Comparison of ENCODE assay signal across 30 cellular contexts in the genomic region with DNA sequence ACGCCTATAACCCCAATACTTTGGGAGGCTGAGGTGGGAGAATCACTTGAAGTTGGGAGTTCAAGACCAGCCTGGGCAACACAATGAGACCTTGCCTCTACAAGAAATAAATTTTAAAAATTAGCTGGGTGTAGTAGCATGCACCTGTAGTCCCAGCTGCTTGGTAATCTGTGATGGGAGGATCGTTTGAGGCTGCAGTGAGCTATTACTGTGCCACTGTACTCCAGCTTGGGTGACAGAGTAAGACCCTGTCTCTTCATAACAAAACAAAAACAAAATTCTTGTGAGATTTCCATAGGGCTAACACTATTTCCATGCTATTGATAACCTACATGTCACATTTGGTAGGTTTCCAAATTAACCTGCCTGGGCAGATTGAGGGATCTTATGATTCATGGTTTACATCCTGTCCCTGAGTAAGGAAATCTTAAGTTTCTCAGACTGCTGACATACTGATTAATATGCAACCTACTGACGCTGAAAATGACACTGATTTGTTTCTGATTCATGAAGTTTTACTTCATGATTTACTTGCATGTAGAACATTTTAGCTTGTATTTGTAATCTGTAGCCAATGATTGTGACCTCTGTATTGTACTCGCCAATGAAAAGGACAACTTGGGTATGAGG. TPM values are rescaled to one million over a fixed set of nuclear protein-coding genes. Genes with fewer than 3 reads are reported as not detected.
A peak's percentile ranks its signal among the peaks of the same experiment; 100 is the strongest.
DNase-seq lines count a peak whose midpoint lies in the region; ATAC-seq, FAIRE-seq and TF ChIP-seq lines count a peak whose summit lies in the region.
"Had no signal": no experiment of that assay in that cellular context is flagged by ENCODE, and none has a peak within 500 bp of the region (broad histone marks: within the 10 kb centered on the region; RNA-seq: fewer than 3 reads in every experiment).

No MANE protein-coding gene starts in this region.

- H3K4me1 ChIP-seq in esophagus (ENCODE audit: control insufficient read depth in 2 of 2, insufficient read depth in 2 of 2, low read length in 1 of 2), result peaks cover 0 to 2% of the 10 kb centered on the region in 2 donors
- H3K4me1 ChIP-seq: A549, left lung, right lobe of liver had no signal

- DNase-seq in activated T-cell treated with anti-CD3 and anti-CD28 coated beads, Interleukin-2, amount 50 U/mL, for 72 hours, result no peak
- no peak for DNase-seq in activated T-cell treated with anti-CD3 and anti-CD28 coated beads, Interleukin-2, amount 50 U/mL, for 1 hour
- DNase-seq in urothelium cell line (ENCODE audit: low spot score) (no peak), NCI-H2107 treated with DMSO at 0.1 percent for 48 hours (lab: John Stamatoyannopoulos, UW; ENCODE audit: unreplicated experiment) (no peak), LoVo (ENCODE audit: low spot score) (no peak)
- DNase-seq: activated CD4-positive, alpha-beta T cell treated with anti-CD3 and anti-CD28 coated beads, Interleukin-2, amount 50 U/mL, for 48 hours; activated CD8-positive, alpha-beta memory T cell treated with anti-CD3 and anti-CD28 coated beads, Interleukin-2, amount 50 U/mL, for 48 hours; activated effector memory CD4-positive, alpha-beta T cell treated with anti-CD3 and anti-CD28 coated beads, Interleukin-2, amount 50 U/mL, for 16 hours; CD8-positive, alpha-beta T cell; cerebellar nuclear complex; effector CD8-positive, alpha-beta T cell; hypothalamus; immature natural killer cell; left lung; mesendoderm; NCI-H1092 treated with DMSO at 0.1 percent for 48 hours; NCI-H187 treated with DMSO at 0.1 percent for 48 hours; NCI-H524 treated with DMSO at 0.1 percent for 48 hours; NK-92 treated with Interleukin-12 subunit alpha and Interleukin-12 subunit beta, amount 100 ng/mL, for 24 hours; right lobe of liver; stimulated activated CD4-positive, alpha-beta T cell treated with anti-CD3 and anti-CD28 coated beads, Interleukin-4, amount 100 ng/mL, for 1 hour had no signal

- H3K4me3 ChIP-seq in esophagus (ENCODE audit: low read depth in 1 of 2, low read length in 2 of 2), result no peak overlapping the region
- H3K4me3 ChIP-seq: A549, GM12878, left lung, right lobe of liver, vagina had no signal

- no peak for TF ChIP-seq CTCF in VCaP (conservative IDR thresholded peaks at IDR 0.05)

- H3K27ac Mint-ChIP-seq in activated T-cell treated with anti-CD3 and anti-CD28 coated beads, Interleukin-2, amount 50 U/mL, for 72 hours, result peak overlapping the region; percentile 21
- H3K27ac Mint-ChIP-seq: CD8-positive, alpha-beta T cell; WTC11 had no signal

- peak overlapping the region; percentile 75 for H3K27ac ChIP-seq in VCaP
- peak overlapping the region; percentile 61 to 87 for H3K27ac ChIP-seq in esophagus (ENCODE audit: low read depth in 2 of 2, low read length in 1 of 2)
- H3K27ac ChIP-seq: A549, left lung, neutrophil, right lobe of liver, vagina had no signal

- no peaks in the 10 kb centered on the region for H3K9me3 ChIP-seq in esophagus (ENCODE audit: control insufficient read depth in 2 of 2, insufficient read depth in 1 of 2, low read depth in 1 of 2, low read length in 1 of 2)
- H3K9me3 ChIP-seq: A549, left lung, neutrophil, right lobe of liver, vagina had no signal

- WGBS in esophagus, 2 donors, result 66 to 76% methylated on average over 4 of the region's 4 CpGs

- peaks cover 13% of the 10 kb centered on the region for H3K4me1 Mint-ChIP-seq in activated T-cell treated with anti-CD3 and anti-CD28 coated beads, Interleukin-2, amount 50 U/mL, for 72 hours (ENCODE audit: low read depth)
- H3K4me1 Mint-ChIP-seq: IgD-negative memory B cell, immature natural killer cell, WTC11 had no signal

- peaks cover 2 to 4% of the 10 kb centered on the region in 2 donors for H3K36me3 ChIP-seq in esophagus (ENCODE audit: control insufficient read depth in 2 of 2, insufficient read depth in 2 of 2, low read length in 1 of 2)

- H3K27me3 ChIP-seq in esophagus (ENCODE audit: control insufficient read depth in 1 of 2, insufficient read depth in 2 of 2, low read length in 2 of 2), result no peaks in the 10 kb centered on the region
- H3K27me3 ChIP-seq: left lung, neutrophil, right lobe of liver, vagina had no signal

- H3K36me3 Mint-ChIP-seq in activated T-cell treated with anti-CD3 and anti-CD28 coated beads, Interleukin-2, amount 50 U/mL, for 72 hours (ENCODE audit: insufficient read depth in 2 of 2), result peaks cover 1 to 8% of the 10 kb centered on the region in 2 donors
- H3K36me3 Mint-ChIP-seq: IgD-negative memory B cell had no signal

- FAIRE-seq in urothelium cell line (lab: Jason Lieb, UNC), result peak; percentile 87
- FAIRE-seq: A549, GM12878 had no signal

- H3K4me3 Mint-ChIP-seq in activated T-cell treated with anti-CD3 and anti-CD28 coated beads, Interleukin-2, amount 50 U/mL, for 72 hours, result no peak overlapping the region
- H3K4me3 Mint-ChIP-seq: CD8-positive, alpha-beta T cell; IgD-negative memory B cell; immature natural killer cell; WTC11 had no signal

- peak in 1 of 2 donors; percentile 83 for ATAC-seq in activated T-cell treated with anti-CD3 and anti-CD28 coated beads, Interleukin-2, amount 50 U/mL, for 72 hours (replicated peaks in 1 of 2)
- ATAC-seq in GM21737 (IDR thresholded peaks at IDR 0.05; ENCODE audit: unreplicated experiment), result no peak
- ATAC-seq: A549; CD8-positive, alpha-beta T cell; GM12878; left lung; right lobe of liver; WTC11 had no signal

- H3K9me3 Mint-ChIP-seq in activated T-cell treated with anti-CD3 and anti-CD28 coated beads, Interleukin-2, amount 50 U/mL, for 72 hours, result no peaks in the 10 kb centered on the region
- H3K9me3 Mint-ChIP-seq: CD8-positive, alpha-beta T cell; IgD-negative memory B cell; immature natural killer cell had no signal

- no peaks in the 10 kb centered on the region for H3K27me3 Mint-ChIP-seq in activated T-cell treated with anti-CD3 and anti-CD28 coated beads, Interleukin-2, amount 50 U/mL, for 72 hours (ENCODE audit: low read depth)
- H3K27me3 Mint-ChIP-seq: IgD-negative memory B cell had no signal

RNA-seq across cellular contexts. Expression of a gene that starts 15.9 kb away (rescaled TPM):
- 10 to 100 TPM; 24.5 to 27.3 TPM for total RNA-seq in activated T-cell treated with anti-CD3 and anti-CD28 coated beads, Interleukin-2, amount 50 U/mL, for 72 hours
- polyA plus RNA-seq in esophagus, result 100 to 1,000 TPM in 1 of 2 donors, 10 to 100 TPM in 1; 74.5 to 114 TPM

RNA-seq across cellular contexts. Expression of a gene that starts 16.4 kb away (rescaled TPM):
- total RNA-seq in activated T-cell treated with anti-CD3 and anti-CD28 coated beads, Interleukin-2, amount 50 U/mL, for 72 hours, result 100 to 1,000 TPM; 132 to 172 TPM
- 10 to 100 TPM; 20.4 to 95.9 TPM for polyA plus RNA-seq in esophagus
